ENCODE assay signal across 15 cellular contexts in the genomic region with DNA sequence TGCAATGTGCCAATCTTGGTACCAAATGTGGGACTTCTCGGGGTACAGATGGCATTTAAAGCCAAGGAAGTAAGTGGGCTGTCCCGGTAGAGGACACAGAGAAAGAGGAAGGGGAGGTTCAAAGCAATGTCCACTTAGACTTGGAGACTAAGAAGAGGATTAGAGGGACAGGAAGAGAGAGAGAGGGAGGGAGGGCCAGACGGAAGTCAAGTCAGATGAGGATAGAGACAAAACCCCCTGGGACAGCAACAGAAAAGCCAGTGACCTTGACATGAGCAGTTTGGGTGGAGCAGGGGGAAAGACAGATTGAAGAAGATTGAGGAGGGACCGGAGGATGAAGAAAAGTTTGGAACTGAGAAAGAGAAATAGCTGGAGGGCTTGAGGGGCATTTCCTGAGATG.
DNase-seq lines count a peak whose midpoint lies in the region; ATAC-seq and TF ChIP-seq lines count a peak whose summit lies in the region.
"Had no signal": no experiment of that assay in that cellular context is flagged by ENCODE, and none has a peak within 500 bp of the region (broad histone marks: within the 10 kb centered on the region; RNA-seq: fewer than 3 reads in every experiment).

No MANE protein-coding gene starts in this region.

- no peak overlapping the region for H3K4me3 Mint-ChIP-seq in activated T-helper 17 cell treated with anti-CD3 and anti-CD28 coated beads, Interleukin-2, amount 50 U/mL, for 72 hours
- H3K4me3 Mint-ChIP-seq in nephron = no peak overlapping the region
- H3K4me3 Mint-ChIP-seq: H9 had no signal

- H3K27me3 ChIP-seq in BLaER1 = no peaks in the 10 kb centered on the region
- no peaks in the 10 kb centered on the region for H3K27me3 ChIP-seq in BLaER1 treated with 17β-estradiol and CSF1 and Interleukin-3, amounts not matched to agents 10 nM and 100 nM
- H3K27me3 ChIP-seq: MG63 had no signal

- peaks cover 19% of the 10 kb centered on the region for H3K9me3 ChIP-seq in BLaER1
- peaks cover 7 to 28% (median 15%) of the 10 kb centered on the region in 11 experiments for H3K9me3 ChIP-seq in BLaER1 treated with 17β-estradiol and CSF1 and Interleukin-3, amounts not matched to agents 10 nM and 100 nM (replicated peaks in 1 of 11)
- H3K9me3 ChIP-seq: Caco-2, MG63 had no signal

- H3K4me3 ChIP-seq in BLaER1 = no peak overlapping the region
- no peak overlapping the region for H3K4me3 ChIP-seq in BLaER1 treated with 17β-estradiol and CSF1 and Interleukin-3, amounts not matched to agents 10 nM and 100 nM
- H3K4me3 ChIP-seq: MG63 had no signal

- DNase-seq in NCI-H2196 treated with DMSO at 0.1 percent for 48 hours (lab: John Stamatoyannopoulos, UW; ENCODE audit: unreplicated experiment) = no peak
- DNase-seq in LoVo (ENCODE audit: low spot score) = no peak
- DNase-seq in NCI-H226 = no peak
- DNase-seq: Caco-2, H9, MG63, NCI-H187 treated with DMSO at 0.1 percent for 48 hours, NCI-H524 treated with DMSO at 0.1 percent for 48 hours, SHP77 had no signal

- H3K36me3 ChIP-seq in BLaER1 = no peaks in the 10 kb centered on the region
- no peaks in the 10 kb centered on the region for H3K36me3 ChIP-seq in BLaER1 treated with 17β-estradiol and CSF1 and Interleukin-3, amounts not matched to agents 10 nM and 100 nM
- H3K36me3 ChIP-seq: MG63 had no signal

- peak overlapping the region; percentile 32; the same call in 1 of the 2 replicates for H3K9ac ChIP-seq in BLaER1
- H3K9ac ChIP-seq in BLaER1 treated with 17β-estradiol and CSF1 and Interleukin-3, amounts not matched to agents 10 nM and 100 nM = no peak overlapping the region
- H3K9ac ChIP-seq: KMS-11 had no signal

- no peaks in the 10 kb centered on the region for H3K27me3 Mint-ChIP-seq in activated T-helper 17 cell treated with anti-CD3 and anti-CD28 coated beads, Interleukin-2, amount 50 U/mL, for 72 hours
- no peaks in the 10 kb centered on the region for H3K27me3 Mint-ChIP-seq in nephron (ENCODE audit: low read depth)

- 0 out of 2 replicates have a peak overlapping the region, but pooled peaks have one; percentile 36 for H3K27ac ChIP-seq in BLaER1
- H3K27ac ChIP-seq in BLaER1 treated with 17β-estradiol and CSF1 and Interleukin-3, amounts not matched to agents 10 nM and 100 nM = peak overlapping the region in 3 of 11 experiments; percentile 5 to 41 (median 39); a peak in 4 of 22 replicates
- H3K27ac ChIP-seq: KMS-11 had no signal

- H4K20me1 ChIP-seq in BLaER1 = no peaks in the 10 kb centered on the region
- no peaks in the 10 kb centered on the region for H4K20me1 ChIP-seq in BLaER1 treated with 17β-estradiol and CSF1 and Interleukin-3, amounts not matched to agents 10 nM and 100 nM

- H3K36me3 Mint-ChIP-seq in activated T-helper 17 cell treated with anti-CD3 and anti-CD28 coated beads, Interleukin-2, amount 50 U/mL, for 72 hours (ENCODE audit: low read depth) = no peaks in the 10 kb centered on the region
- H3K36me3 Mint-ChIP-seq in nephron (ENCODE audit: low read depth) = no peaks in the 10 kb centered on the region

- peaks cover 6% of the 10 kb centered on the region for H3K9me3 Mint-ChIP-seq in activated T-helper 17 cell treated with anti-CD3 and anti-CD28 coated beads, Interleukin-2, amount 50 U/mL, for 72 hours
- H3K9me3 Mint-ChIP-seq in nephron = peaks cover 7% of the 10 kb centered on the region
- H3K9me3 Mint-ChIP-seq: H9 had no signal

- no peak for ATAC-seq in activated T-helper 17 cell treated with anti-CD3 and anti-CD28 coated beads, Interleukin-2, amount 50 U/mL, for 72 hours (replicated peaks)
- ATAC-seq: SK-N-SH treated with all-trans-retinoic acid at 6 μM for 48 hours had no signal

- peaks cover 40% of the 10 kb centered on the region for H3K4me1 Mint-ChIP-seq in activated T-helper 17 cell treated with anti-CD3 and anti-CD28 coated beads, Interleukin-2, amount 50 U/mL, for 72 hours
- H3K4me1 Mint-ChIP-seq in nephron = peaks cover 39% of the 10 kb centered on the region

- H3K27ac Mint-ChIP-seq in activated T-helper 17 cell treated with anti-CD3 and anti-CD28 coated beads, Interleukin-2, amount 50 U/mL, for 72 hours = peak overlapping the region; percentile 40
- peak overlapping the region; percentile 58 to 69 (median 58) for H3K27ac Mint-ChIP-seq in nephron

- no peak for TF ChIP-seq CTCF in nephron (IDR thresholded peaks at IDR 0.05; ENCODE audit: unreplicated experiment in 3 of 3)

- peaks cover 20% of the 10 kb centered on the region for H3K4me1 ChIP-seq in BLaER1
- H3K4me1 ChIP-seq in BLaER1 treated with 17β-estradiol and CSF1 and Interleukin-3, amounts not matched to agents 10 nM and 100 nM = peaks cover 6 to 24% (median 19%) of the 10 kb centered on the region in 10 experiments; a peak in 19 of 20 replicates
- H3K4me1 ChIP-seq: Caco-2 had no signal

- H3K4me2 ChIP-seq in BLaER1 = peak overlapping the region; percentile 58
- H3K4me2 ChIP-seq in BLaER1 treated with 17β-estradiol and CSF1 and Interleukin-3, amounts not matched to agents 10 nM and 100 nM = peak overlapping the region; percentile 25 to 72 (median 60); a peak in 20 of 22 replicates
- H3K4me2 ChIP-seq: KMS-11 had no signal
